ENCODE assay signal across 8 cellular contexts in the genomic region with DNA sequence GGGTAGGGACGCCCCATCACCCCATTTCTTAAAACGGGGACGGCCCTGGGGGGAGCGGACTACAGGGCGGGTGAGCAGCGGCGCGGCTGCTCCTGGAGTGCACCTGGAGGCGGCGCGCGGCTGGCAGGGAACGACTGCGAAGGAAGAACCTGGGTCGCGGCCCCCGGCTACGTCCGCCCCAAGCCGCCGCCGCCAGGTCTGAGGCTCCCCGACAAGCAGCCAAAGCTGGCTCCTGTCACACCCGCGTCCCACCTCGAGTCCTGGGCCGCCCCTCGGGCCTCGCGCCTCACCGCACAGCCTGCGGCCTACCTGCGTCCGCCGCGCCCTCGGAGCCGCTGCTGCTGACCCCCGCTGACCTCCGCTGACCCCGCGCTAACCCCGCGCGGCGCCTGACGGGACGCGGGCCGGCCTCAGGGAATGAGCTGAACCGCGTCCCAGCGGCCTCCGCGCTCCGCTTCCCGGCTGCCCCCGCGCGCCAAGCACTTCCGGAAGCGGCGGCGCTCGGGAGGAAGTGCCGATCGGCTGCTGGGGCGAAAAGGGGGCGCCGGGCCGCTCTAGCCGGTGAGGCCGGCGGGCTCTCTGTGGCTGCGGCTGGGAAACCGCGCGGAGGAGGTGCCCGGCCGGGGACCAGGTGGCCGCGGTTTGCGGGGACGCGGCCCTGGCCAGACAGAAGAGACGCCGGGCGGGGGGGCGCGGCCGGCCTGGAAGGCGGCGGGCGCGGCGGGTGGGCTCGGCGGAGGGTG. TPM values are rescaled to one million over a fixed set of nuclear protein-coding genes. Genes with fewer than 3 reads are reported as not detected.
DNase-seq lines count a peak whose midpoint lies in the region; TF ChIP-seq lines count a peak whose summit lies in the region.

A gene with protein sequence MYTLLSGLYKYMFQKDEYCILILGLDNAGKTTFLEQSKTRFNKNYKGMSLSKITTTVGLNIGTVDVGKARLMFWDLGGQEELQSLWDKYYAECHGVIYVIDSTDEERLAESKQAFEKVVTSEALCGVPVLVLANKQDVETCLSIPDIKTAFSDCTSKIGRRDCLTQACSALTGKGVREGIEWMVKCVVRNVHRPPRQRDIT (minus strand): TSS at position 419 of the 743 bp plus-strand sequence. CDS start 885 bp downstream, outside the sequence.
A gene with protein sequence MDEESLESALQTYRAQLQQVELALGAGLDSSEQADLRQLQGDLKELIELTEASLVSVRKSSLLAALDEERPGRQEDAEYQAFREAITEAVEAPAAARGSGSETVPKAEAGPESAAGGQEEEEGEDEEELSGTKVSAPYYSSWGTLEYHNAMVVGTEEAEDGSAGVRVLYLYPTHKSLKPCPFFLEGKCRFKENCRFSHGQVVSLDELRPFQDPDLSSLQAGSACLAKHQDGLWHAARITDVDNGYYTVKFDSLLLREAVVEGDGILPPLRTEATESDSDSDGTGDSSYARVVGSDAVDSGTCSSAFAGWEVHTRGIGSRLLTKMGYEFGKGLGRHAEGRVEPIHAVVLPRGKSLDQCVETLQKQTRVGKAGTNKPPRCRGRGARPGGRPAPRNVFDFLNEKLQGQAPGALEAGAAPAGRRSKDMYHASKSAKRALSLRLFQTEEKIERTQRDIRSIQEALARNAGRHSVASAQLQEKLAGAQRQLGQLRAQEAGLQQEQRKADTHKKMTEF (plus strand): TSS at position 482 of the 743 bp plus-strand sequence. CDS start 542 bp downstream, outside the sequence.

- peak within 1 kb of the TSS; percentile 80 for H3K9ac ChIP-seq in ES-I3 (ENCODE audit: low read depth, low read length)
- peak within 1 kb of the TSS; percentile 82 for H3K9ac ChIP-seq in SK-N-MC (ENCODE audit: insufficient read length)

- H3K9me3 ChIP-seq in ES-I3 (ENCODE audit: control insufficient read depth, insufficient read depth, low read length) (no peaks in the 10 kb centered on the region), SK-N-MC (ENCODE audit: low read depth, low read length) (peaks cover 8% of the 10 kb centered on the region; the same call in 1 of the 2 replicates), neutrophil (no peaks in the 10 kb centered on the region)

- TF ChIP-seq CTCF in neutrophil (IDR thresholded peaks at IDR 0.05): peak; percentile 46

- peak; percentile 90 for DNase-seq in HCEC 1CT
- peak; percentile 82 for DNase-seq in MV-4-11 (lab: John Stamatoyannopoulos, UW)
- no peak for DNase-seq in SK-N-MC (ENCODE audit: low read depth, low spot score)
- peak; percentile 90 for DNase-seq in activated naive CD4-positive, alpha-beta T cell treated with anti-CD3 and anti-CD28 coated beads for 36 hours
- peak; percentile 87 for DNase-seq in germinal center (ENCODE audit: low spot score)
- peak; percentile 43 to 97 (median 87) for DNase-seq in substantia nigra (lab: John Stamatoyannopoulos, UW)

- H3K27ac ChIP-seq in SK-N-MC (0 out of 2 replicates have a peak within 1 kb of the TSS, but pooled peaks have one; percentile 46), neutrophil (peak within 1 kb of the TSS; percentile 86), substantia nigra (ENCODE audit: low read depth, low read length, poor library complexity, severe bottlenecking) (peak within 1 kb of the TSS; percentile 78)

- peaks cover 25% of the 10 kb centered on the region for H3K36me3 ChIP-seq in ES-I3 (ENCODE audit: insufficient read depth, low read length)
- H3K36me3 ChIP-seq in SK-N-MC (ENCODE audit: insufficient read depth, low read length): peaks cover 35% of the 10 kb centered on the region
- peaks cover 68% of the 10 kb centered on the region for H3K36me3 ChIP-seq in neutrophil

- H3K4me3 ChIP-seq in SK-N-MC (peak within 1 kb of the TSS; percentile 96), neutrophil (ENCODE audit: low read depth in 1 of 2, low read length in 1 of 2) (peak within 1 kb of the TSS; percentile 74 to 86)

- CTCF ChIA-PET in activated naive CD4-positive, alpha-beta T cell treated with anti-CD3 and anti-CD28 coated beads for 36 hours (lab: Charles Lee): interaction anchor here (0.6 to 1.9 kb wide), 13 partner anchors 10 to 188 kb away, joined by 3 to 15 read pairs (median 4); a partner anchor contains a TSS

- H3K4me3 Mint-ChIP-seq in activated naive CD4-positive, alpha-beta T cell treated with anti-CD3 and anti-CD28 coated beads for 36 hours: peak within 1 kb of the TSS; percentile 80

- peaks cover 36% of the 10 kb centered on the region for H3K36me3 Mint-ChIP-seq in activated naive CD4-positive, alpha-beta T cell treated with anti-CD3 and anti-CD28 coated beads for 36 hours (ENCODE audit: low read depth)

- no peaks in the 10 kb centered on the region for H3K27me3 Mint-ChIP-seq in activated naive CD4-positive, alpha-beta T cell treated with anti-CD3 and anti-CD28 coated beads for 36 hours (ENCODE audit: low read depth)

- intact Hi-C loops in activated naive CD4-positive, alpha-beta T cell treated with anti-CD3 and anti-CD28 coated beads for 36 hours (cut with micrococcal nuclease): loop anchor here (1.0 to 2.0 kb wide), 7 partner anchors 29 to 249 kb away; a partner anchor contains a TSS

- H3K4me1 Mint-ChIP-seq in activated naive CD4-positive, alpha-beta T cell treated with anti-CD3 and anti-CD28 coated beads for 36 hours (ENCODE audit: low read depth): peaks cover 46% of the 10 kb centered on the region

- peak within 1 kb of the TSS; percentile 86 for H3K27ac Mint-ChIP-seq in activated naive CD4-positive, alpha-beta T cell treated with anti-CD3 and anti-CD28 coated beads for 36 hours

- H3K9me3 Mint-ChIP-seq in activated naive CD4-positive, alpha-beta T cell treated with anti-CD3 and anti-CD28 coated beads for 36 hours: no peaks in the 10 kb centered on the region

- 0 out of 2 replicates have a peak, but pooled peaks cover 5% of the 10 kb centered on the region for H3K4me1 ChIP-seq in ES-I3 (ENCODE audit: insufficient read depth, low read length)
- H3K4me1 ChIP-seq in neutrophil (ENCODE audit: control insufficient read depth in 1 of 2, insufficient read depth in 1 of 2, low read depth in 1 of 2, low read length in 1 of 2): peaks cover 27 to 31% of the 10 kb centered on the region in 2 experiments

- H3K27me3 ChIP-seq in neutrophil: no peaks in the 10 kb centered on the region

RNA-seq across cellular contexts. Expression of the first gene that starts in this region (rescaled TPM):
- total RNA-seq in activated naive CD4-positive, alpha-beta T cell treated with anti-CD3 and anti-CD28 coated beads for 36 hours: 10 to 100 TPM; 45.6 to 49.2 TPM

RNA-seq across cellular contexts. Expression of the second gene that starts in this region (rescaled TPM):
- 10 to 100 TPM; 15.3 to 18.0 TPM for total RNA-seq in activated naive CD4-positive, alpha-beta T cell treated with anti-CD3 and anti-CD28 coated beads for 36 hours
